ENCODE assay signal across 8 cellular contexts in the genomic region with DNA sequence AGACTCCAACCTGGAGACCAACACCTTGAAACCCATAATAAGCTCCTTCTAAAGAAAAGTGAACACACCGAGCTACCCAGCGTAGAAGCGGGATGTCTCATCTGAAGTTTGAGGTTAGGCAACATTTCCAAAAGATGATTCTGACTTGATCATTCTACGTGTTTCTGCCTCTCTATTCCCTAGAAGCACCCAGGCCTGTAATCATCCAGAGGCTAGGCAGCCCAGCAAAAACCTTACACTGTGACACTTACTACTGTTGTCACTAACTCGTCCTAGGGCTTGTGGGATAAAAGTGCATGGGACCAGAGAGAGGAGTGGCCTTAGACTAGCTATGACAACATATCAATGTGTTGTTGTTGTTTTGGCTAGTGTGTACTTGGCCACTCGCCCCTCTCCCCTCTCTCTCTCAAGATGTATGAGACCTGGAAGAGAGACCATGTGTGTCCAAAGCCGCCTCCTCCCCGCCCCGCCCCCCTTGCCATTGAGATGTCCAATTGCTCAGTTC. TPM values are rescaled to one million over a fixed set of nuclear protein-coding genes. Genes with fewer than 3 reads are reported as not detected.
DNase-seq lines count a peak whose midpoint lies in the region; ATAC-seq and TF ChIP-seq lines count a peak whose summit lies in the region.

No MANE protein-coding gene starts in this region.

- H3K36me3 ChIP-seq in HUES6 (ENCODE audit: control insufficient read depth, insufficient read depth, low read length), result peaks cover 25% of the 10 kb centered on the region
- peaks cover 14% of the 10 kb centered on the region for H3K36me3 ChIP-seq in iPS-18a (ENCODE audit: control insufficient read depth, low read depth, low read length)

- H3K9ac ChIP-seq in HUES6 (ENCODE audit: low read length) (peak overlapping the region; percentile 85), iPS-18a (ENCODE audit: low read length) (peak overlapping the region; percentile 76)

- no peaks in the 10 kb centered on the region for H3K9me3 ChIP-seq in CD4-positive, alpha-beta T cell (ENCODE audit: control insufficient read depth, low read length)
- H3K9me3 ChIP-seq in HUES6 (ENCODE audit: control insufficient read depth, insufficient read depth, low read depth, low read length) (no peaks in the 10 kb centered on the region), iPS-18a (ENCODE audit: control insufficient read depth, low read depth, low read length) (no peaks in the 10 kb centered on the region)

- peak in 5 of 10 experiments; percentile 28 to 60 (median 42) for DNase-seq in CD4-positive, alpha-beta T cell
- peak; percentile 42 for DNase-seq in stimulated activated CD4-positive, alpha-beta T cell treated with anti-CD3 and anti-CD28 coated beads, Interleukin-12 subunit alpha, Interleukin-12 subunit beta, amount 100 ng/mL, for 4 hours
- DNase-seq in NCI-H187 treated with DMSO at 0.1 percent for 48 hours (lab: John Stamatoyannopoulos, UW) (no peak), NOMO-1 treated with DMSO at 0.1 percent for 48 hours (lab: John Stamatoyannopoulos, UW; ENCODE audit: unreplicated experiment) (no peak)

- H3K4me3 ChIP-seq in HUES6 (ENCODE audit: low read depth, low read length), result peak overlapping the region; percentile 83
- peak overlapping the region; percentile 81 for H3K4me3 ChIP-seq in iPS-18a (ENCODE audit: low read length)

- CTCF ChIA-PET in CD4-positive, alpha-beta T cell (lab: Charles Lee), result interaction anchor here (1.1 to 1.7 kb wide), 3 partner anchors 10 to 58 kb away, joined by 3 to 4 read pairs (median 3); no protein-coding TSS in a partner anchor

- H3K4me1 ChIP-seq in HUES6 (ENCODE audit: control insufficient read depth, insufficient read depth, low read length) (peaks cover 9% of the 10 kb centered on the region; the same call in 1 of the 2 replicates), iPS-18a (ENCODE audit: control insufficient read depth, low read depth, low read length) (peaks cover 9% of the 10 kb centered on the region)

- H3K27me3 ChIP-seq in CD4-positive, alpha-beta T cell (ENCODE audit: control insufficient read depth, insufficient read depth, low read length), result no peaks in the 10 kb centered on the region
- H3K27me3 ChIP-seq in HUES6 (ENCODE audit: control insufficient read depth, insufficient read depth, low read length) (peaks cover 17% of the 10 kb centered on the region), iPS-18a (ENCODE audit: control insufficient read depth, insufficient read depth, low read length) (peaks cover 20% of the 10 kb centered on the region)

- intact Hi-C loops in CD4-positive, alpha-beta T cell (cut with DNase I, micrococcal nuclease), result loop anchor here (2.0 to 10.0 kb wide), 5 partner anchors 55 to 219 kb away; no protein-coding TSS in a partner anchor

- peak overlapping the region; percentile 93 for H3K27ac ChIP-seq in CD4-positive, alpha-beta T cell (ENCODE audit: low read depth, low read length)
- 0 out of 2 replicates have a peak overlapping the region, but pooled peaks have one; percentile 66 for H3K27ac ChIP-seq in HUES6 (ENCODE audit: low read depth, low read length)
- H3K27ac ChIP-seq in iPS-18a (ENCODE audit: low read length), result no peak overlapping the region

- peaks cover 52% of the 10 kb centered on the region for H3K4me1 Mint-ChIP-seq in CD4-positive, alpha-beta T cell (ENCODE audit: low read depth)
- H3K4me1 Mint-ChIP-seq in activated naive CD4-positive, alpha-beta T cell treated with anti-CD3 and anti-CD28 coated beads, Interleukin-2, amount 50 U/mL, for 24 hours, result peaks cover 52% of the 10 kb centered on the region

- H3K4me3 Mint-ChIP-seq in CD4-positive, alpha-beta T cell, result peak overlapping the region; percentile 98
- peak overlapping the region; percentile 88 for H3K4me3 Mint-ChIP-seq in activated naive CD4-positive, alpha-beta T cell treated with anti-CD3 and anti-CD28 coated beads, Interleukin-2, amount 50 U/mL, for 24 hours

- H3K9me3 Mint-ChIP-seq in CD4-positive, alpha-beta T cell, result no peaks in the 10 kb centered on the region
- no peaks in the 10 kb centered on the region for H3K9me3 Mint-ChIP-seq in activated naive CD4-positive, alpha-beta T cell treated with anti-CD3 and anti-CD28 coated beads, Interleukin-2, amount 50 U/mL, for 24 hours

- TF ChIP-seq CTCF in CD4-positive, alpha-beta T cell (IDR thresholded peaks at IDR 0.05), result no peak

- no peaks in the 10 kb centered on the region for H3K27me3 Mint-ChIP-seq in CD4-positive, alpha-beta T cell
- H3K27me3 Mint-ChIP-seq in activated naive CD4-positive, alpha-beta T cell treated with anti-CD3 and anti-CD28 coated beads, Interleukin-2, amount 50 U/mL, for 24 hours, result no peaks in the 10 kb centered on the region

- POLR2A ChIA-PET in CD4-positive, alpha-beta T cell (lab: Charles Lee), result interaction anchor here (0.8 to 6.5 kb wide), 25 partner anchors 9 to 1846 kb away, joined by 3 to 459 read pairs (median 6); partner anchors contain the start of gene EPB41L3

- H3K36me3 Mint-ChIP-seq in CD4-positive, alpha-beta T cell (ENCODE audit: low read depth), result peaks cover 45% of the 10 kb centered on the region
- peaks cover 14% of the 10 kb centered on the region for H3K36me3 Mint-ChIP-seq in activated naive CD4-positive, alpha-beta T cell treated with anti-CD3 and anti-CD28 coated beads, Interleukin-2, amount 50 U/mL, for 24 hours

- ATAC-seq in CD4-positive, alpha-beta T cell (ENCODE audit: poor library complexity), result peak; percentile 10
- ATAC-seq in GM21423 (IDR thresholded peaks at IDR 0.05; ENCODE audit: unreplicated experiment), result no peak

- H3K27ac Mint-ChIP-seq in CD4-positive, alpha-beta T cell, result peak overlapping the region; percentile 100
- H3K27ac Mint-ChIP-seq in activated naive CD4-positive, alpha-beta T cell treated with anti-CD3 and anti-CD28 coated beads, Interleukin-2, amount 50 U/mL, for 24 hours, result peak overlapping the region; percentile 93

RNA-seq across cellular contexts. Expression of gene ZBTB14, which starts 1.4 kb away (rescaled TPM):
- total RNA-seq in CD4-positive, alpha-beta T cell, result 10 to 100 TPM; 26.6 to 27.4 TPM
